In genomic region chr20:1125266-1125665, GRCh38 we compare ENCODE assay signal across 32 cellular contexts. TPM values are rescaled to one million over a fixed set of nuclear protein-coding genes. Genes with fewer than 3 reads are reported as not detected.
"Had no signal": no experiment of that assay in that cellular context is flagged by ENCODE, and none has a peak within 500 bp of the region (broad histone marks: within the 10 kb centered on the region; RNA-seq: fewer than 3 reads in every experiment).

No MANE protein-coding gene starts in this region.

- H3K27me3 ChIP-seq: brain microvascular endothelial cell, Peyer's patch, SJSA1 had no signal

- H3K27ac Mint-ChIP-seq: activated CD4-positive, alpha-beta T cell treated with anti-CD3 and anti-CD28 coated beads for 36 hours; activated naive CD4-positive, alpha-beta T cell treated with anti-CD3 and anti-CD28 coated beads for 36 hours; activated naive CD4-positive, alpha-beta T cell treated with anti-CD3 and anti-CD28 coated beads, Interleukin-2, amount 50 U/mL, for 72 hours; activated T-helper 1 cell treated with anti-CD3 and anti-CD28 coated beads, Interleukin-12 subunit alpha, Interleukin-12 subunit beta, Interleukin-2, Interleukin-4 antibody, amounts not matched to agents 30 ng/mL and 10 ng/mL and 1 ng/mL, durations not matched to agents 14 hours and 24 hours and 36 hours; T-helper 1 cell treated with Interleukin-12 subunit alpha and Interleukin-12 subunit beta and Interleukin-4 antibody, amounts not matched to agents 30 μg/mL and 1 μg/mL, for 36 hours; T-helper 2 cell treated with Interferon-gamma antibody and Interleukin-4, amounts not matched to agents 5 μg/mL and 100 μg/mL, for 36 hours; WTC11 had no signal

- H3K4me2 ChIP-seq: KMS-11, SK-N-SH had no signal

- H3K27ac ChIP-seq: brain microvascular endothelial cell, KMS-11, Peyer's patch, SJSA1 had no signal

- H3K9me3 Mint-ChIP-seq: activated naive CD4-positive, alpha-beta T cell treated with anti-CD3 and anti-CD28 coated beads for 36 hours; activated naive CD4-positive, alpha-beta T cell treated with anti-CD3 and anti-CD28 coated beads, Interleukin-2, amount 50 U/mL, for 72 hours; activated T-cell treated with anti-CD3 and anti-CD28 coated beads, Interleukin-2, amount 50 U/mL, for 4 hours; activated T-helper 1 cell treated with anti-CD3 and anti-CD28 coated beads, Interleukin-12 subunit alpha, Interleukin-12 subunit beta, Interleukin-2, Interleukin-4 antibody, amounts not matched to agents 30 ng/mL and 10 ng/mL and 1 ng/mL, durations not matched to agents 14 hours and 24 hours and 36 hours; T-helper 1 cell treated with Interleukin-12 subunit alpha and Interleukin-12 subunit beta and Interleukin-4 antibody, amounts not matched to agents 30 μg/mL and 1 μg/mL, for 36 hours; T-helper 2 cell treated with Interferon-gamma antibody and Interleukin-4, amounts not matched to agents 5 μg/mL and 100 μg/mL, for 36 hours; WTC11 had no signal

- H3K9me3 ChIP-seq: Peyer's patch, SJSA1, SK-N-SH had no signal

- H3K4me3 ChIP-seq: Peyer's patch, SJSA1 had no signal

- H3K4me3 Mint-ChIP-seq: activated CD4-positive, alpha-beta T cell treated with anti-CD3 and anti-CD28 coated beads for 36 hours; activated naive CD4-positive, alpha-beta T cell treated with anti-CD3 and anti-CD28 coated beads for 36 hours; activated T-cell treated with anti-CD3 and anti-CD28 coated beads, Interleukin-2, amount 50 U/mL, for 4 hours; activated T-helper 1 cell treated with anti-CD3 and anti-CD28 coated beads, Interleukin-12 subunit alpha, Interleukin-12 subunit beta, Interleukin-2, Interleukin-4 antibody, amounts not matched to agents 30 ng/mL and 10 ng/mL and 1 ng/mL, durations not matched to agents 14 hours and 24 hours and 36 hours; T-helper 1 cell treated with Interleukin-12 subunit alpha and Interleukin-12 subunit beta and Interleukin-4 antibody, amounts not matched to agents 30 μg/mL and 1 μg/mL, for 36 hours; T-helper 2 cell treated with Interferon-gamma antibody and Interleukin-4, amounts not matched to agents 5 μg/mL and 100 μg/mL, for 36 hours; WTC11 had no signal

- H3K9ac ChIP-seq: KMS-11, SK-N-SH had no signal

- H3K27me3 Mint-ChIP-seq: activated CD4-positive, alpha-beta T cell treated with anti-CD3 and anti-CD28 coated beads for 36 hours had no signal

- DNase-seq: activated CD4-positive, alpha-beta T cell treated with anti-CD3 and anti-CD28 coated beads for 36 hours; activated CD8-positive, alpha-beta memory T cell treated with anti-CD3 and anti-CD28 coated beads, Interleukin-2, amount 50 U/mL, for 4 hours; activated gamma-delta T cell treated with Interleukin-2 at 50 U/mL for 16 hours; activated naive CD4-positive, alpha-beta T cell treated with anti-CD3 and anti-CD28 coated beads for 36 hours; activated T-cell treated with anti-CD3 and anti-CD28 coated beads for 4 hours; activated T-cell treated with anti-CD3 and anti-CD28 coated beads, Interleukin-2, amount 50 U/mL, for 4 hours; amniotic stem cell; aorta; brain microvascular endothelial cell; central memory CD4-positive, alpha-beta T cell; MM.1S; MV-4-11; NCI-H1092; NCI-H1436 treated with DMSO at 0.1 percent for 48 hours; NCI-H1694 treated with DMSO at 0.1 percent for 48 hours; NCI-H2029; NCI-H345; NCI-H524 treated with DMSO at 0.1 percent for 48 hours; PC-3; Peyer's patch; RPMI8226; SHP77 treated with DMSO at 0.1 percent for 48 hours; SK-N-SH had no signal

- ATAC-seq: activated CD4-positive, alpha-beta T cell treated with anti-CD3 and anti-CD28 coated beads for 36 hours; activated CD4-positive, CD25-positive, alpha-beta regulatory T cell treated with anti-CD3 and anti-CD28 coated beads, Interleukin-2, amount 50 U/mL, for 24 hours; activated naive CD4-positive, alpha-beta T cell treated with anti-CD3 and anti-CD28 coated beads, Interleukin-2, amount 50 U/mL, for 72 hours; activated T-cell treated with anti-CD3 and anti-CD28 coated beads, Interleukin-2, amount 50 U/mL, for 4 hours; PC-3; WTC11 had no signal

RNA-seq across cellular contexts. Expression of gene TMEM74B, which starts 59.5 kb away (rescaled TPM):
- total RNA-seq: activated T-cell treated with anti-CD3 and anti-CD28 coated beads, Interleukin-2, amount 50 U/mL, for 4 hours; LHCN-M2; SJSA1 had no signal
